ENCODE assay signal across 8 cellular contexts in the genomic region with DNA sequence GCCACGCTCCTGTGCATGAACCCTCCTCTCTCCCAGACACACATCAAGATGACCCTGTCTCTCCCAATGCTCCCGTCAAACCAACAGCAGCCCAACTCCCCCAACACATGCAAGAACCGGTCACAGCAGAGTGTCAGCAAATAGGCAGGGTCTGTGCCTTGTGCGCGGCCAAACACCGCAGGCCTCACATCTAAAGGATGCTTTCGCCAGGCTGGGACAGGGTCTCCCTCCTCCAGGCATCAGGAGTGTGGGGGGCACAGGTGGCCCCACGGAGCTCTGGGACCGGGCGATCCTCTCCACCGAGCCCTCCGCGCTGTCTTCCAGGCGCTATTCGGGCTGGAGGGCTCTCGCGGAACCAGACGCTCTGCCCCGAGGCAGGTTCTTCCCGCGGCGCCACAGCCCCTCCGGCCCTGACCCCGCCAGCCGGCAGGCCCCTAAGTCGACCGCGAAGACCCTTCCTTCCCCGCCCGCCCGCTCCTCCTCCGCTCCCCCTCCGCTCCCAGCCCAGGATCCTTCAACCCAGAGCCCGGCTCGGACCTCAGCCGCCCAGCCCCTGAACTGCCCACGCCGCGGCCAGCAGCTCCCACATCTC. TPM values are rescaled to one million over a fixed set of nuclear protein-coding genes. Genes with fewer than 3 reads are reported as not detected.
DNase-seq lines count a peak whose midpoint lies in the region; ATAC-seq and TF ChIP-seq lines count a peak whose summit lies in the region.

No MANE protein-coding gene starts in this region.

- H3K27me3 ChIP-seq in CD4-positive, CD25-positive, alpha-beta regulatory T cell (ENCODE audit: control insufficient read depth, insufficient read depth, low read length): no peaks in the 10 kb centered on the region
- H3K27me3 ChIP-seq in gastroesophageal sphincter: no peaks in the 10 kb centered on the region
- H3K27me3 ChIP-seq in neutrophil: peaks cover 31% of the 10 kb centered on the region

- H3K4me3 Mint-ChIP-seq in CD4-positive, CD25-positive, alpha-beta regulatory T cell: peak overlapping the region; percentile 82 to 98 (median 97)
- H3K4me3 Mint-ChIP-seq in activated T-helper 17 cell treated with anti-CD3 and anti-CD28 coated beads, Interleukin-2, amount 50 U/mL, for 72 hours: peak overlapping the region; percentile 85

- H3K27ac Mint-ChIP-seq in CD4-positive, CD25-positive, alpha-beta regulatory T cell: peak overlapping the region; percentile 92 to 99 (median 96)
- peak overlapping the region; percentile 72 for H3K27ac Mint-ChIP-seq in activated T-helper 17 cell treated with anti-CD3 and anti-CD28 coated beads, Interleukin-2, amount 50 U/mL, for 72 hours

- H3K4me3 ChIP-seq in CD4-positive, CD25-positive, alpha-beta regulatory T cell (ENCODE audit: low read depth, low read length): peak overlapping the region; percentile 44
- peak overlapping the region; percentile 76 to 78 for H3K4me3 ChIP-seq in gastroesophageal sphincter
- H3K4me3 ChIP-seq in neutrophil (ENCODE audit: low read depth in 1 of 2, low read length in 1 of 2): peak overlapping the region; percentile 83 to 94

- WGBS in gastroesophageal sphincter (ENCODE audit: low coverage in 1 of 2), 2 donors: 0 to 7% methylated on average over 1 to 3 of the region's 39 CpGs

- TF ChIP-seq CTCF in gastroesophageal sphincter (IDR thresholded peaks at IDR 0.05): no peak
- no peak for TF ChIP-seq CTCF in neutrophil (IDR thresholded peaks at IDR 0.05)

- peak in 2 of 3 donors; percentile 11 to 30 for DNase-seq in CD4-positive, CD25-positive, alpha-beta regulatory T cell
- DNase-seq in NAMALWA (ENCODE audit: low spot score): peak; percentile 44

- peaks cover 10 to 34% (median 21%) of the 10 kb centered on the region in 4 donors for H3K4me1 Mint-ChIP-seq in CD4-positive, CD25-positive, alpha-beta regulatory T cell
- peaks cover 36% of the 10 kb centered on the region for H3K4me1 Mint-ChIP-seq in activated T-helper 17 cell treated with anti-CD3 and anti-CD28 coated beads, Interleukin-2, amount 50 U/mL, for 72 hours

- H3K36me3 ChIP-seq in CD4-positive, CD25-positive, alpha-beta regulatory T cell (ENCODE audit: control insufficient read depth, insufficient read depth, low read length): peaks cover 1% of the 10 kb centered on the region
- H3K36me3 ChIP-seq in gastroesophageal sphincter (peaks cover 0 to 6% of the 10 kb centered on the region in 2 donors), neutrophil (no peaks in the 10 kb centered on the region)

- TF ChIP-seq EP300 in gastroesophageal sphincter (IDR thresholded peaks at IDR 0.05): no peak

- no peaks in the 10 kb centered on the region for H3K27me3 Mint-ChIP-seq in CD4-positive, CD25-positive, alpha-beta regulatory T cell
- no peaks in the 10 kb centered on the region for H3K27me3 Mint-ChIP-seq in activated T-helper 17 cell treated with anti-CD3 and anti-CD28 coated beads, Interleukin-2, amount 50 U/mL, for 72 hours

- no peak for TF ChIP-seq POLR2A in gastroesophageal sphincter (IDR thresholded peaks at IDR 0.05)

- no peaks in the 10 kb centered on the region for H3K36me3 Mint-ChIP-seq in CD4-positive, CD25-positive, alpha-beta regulatory T cell
- H3K36me3 Mint-ChIP-seq in activated T-helper 17 cell treated with anti-CD3 and anti-CD28 coated beads, Interleukin-2, amount 50 U/mL, for 72 hours (ENCODE audit: low read depth): peaks cover 22% of the 10 kb centered on the region

- ATAC-seq in CD4-positive, CD25-positive, alpha-beta regulatory T cell (ENCODE audit: low read depth in 2 of 2): no peak
- peak; percentile 3 for ATAC-seq in GM21515 (IDR thresholded peaks at IDR 0.05; ENCODE audit: unreplicated experiment)
- ATAC-seq in activated T-helper 17 cell treated with anti-CD3 and anti-CD28 coated beads, Interleukin-2, amount 50 U/mL, for 72 hours (replicated peaks): peak; percentile 3
- ATAC-seq in gastroesophageal sphincter: peak; percentile 7
- no peak for ATAC-seq in GM18861 (IDR thresholded peaks at IDR 0.05; ENCODE audit: unreplicated experiment)
- ATAC-seq in GM18498 (IDR thresholded peaks at IDR 0.05; ENCODE audit: unreplicated experiment): no peak

- peak overlapping the region; percentile 88 for H3K27ac ChIP-seq in CD4-positive, CD25-positive, alpha-beta regulatory T cell (ENCODE audit: insufficient read depth, low read length, poor library complexity, severe bottlenecking)
- H3K27ac ChIP-seq in gastroesophageal sphincter: peak overlapping the region; percentile 62 to 91 (median 89)
- peak overlapping the region; percentile 57 for H3K27ac ChIP-seq in neutrophil

- no peaks in the 10 kb centered on the region for H3K9me3 ChIP-seq in CD4-positive, CD25-positive, alpha-beta regulatory T cell (ENCODE audit: control insufficient read depth in 2 of 2, low read length in 2 of 2)
- H3K9me3 ChIP-seq in gastroesophageal sphincter (no peaks in the 10 kb centered on the region), neutrophil (no peaks in the 10 kb centered on the region)

- peaks cover 19% of the 10 kb centered on the region for H3K4me1 ChIP-seq in CD4-positive, CD25-positive, alpha-beta regulatory T cell (ENCODE audit: control insufficient read depth, insufficient read depth, low read length, poor library complexity, severe bottlenecking)
- peaks cover 0 to 21% (median 0%) of the 10 kb centered on the region in 3 donors for H3K4me1 ChIP-seq in gastroesophageal sphincter
- H3K4me1 ChIP-seq in neutrophil (ENCODE audit: control insufficient read depth in 1 of 2, insufficient read depth in 1 of 2, low read depth in 1 of 2, low read length in 1 of 2): peaks cover 10 to 11% of the 10 kb centered on the region in 2 experiments

- peaks cover 0 to 8% (median 0%) of the 10 kb centered on the region in 7 donors for H3K9me3 Mint-ChIP-seq in CD4-positive, CD25-positive, alpha-beta regulatory T cell
- H3K9me3 Mint-ChIP-seq in activated T-helper 17 cell treated with anti-CD3 and anti-CD28 coated beads, Interleukin-2, amount 50 U/mL, for 72 hours: no peaks in the 10 kb centered on the region

RNA-seq across cellular contexts. Expression of a gene that starts 0.4 kb away (rescaled TPM):
- 40.4 TPM for total RNA-seq in CD4-positive, CD25-positive, alpha-beta regulatory T cell
- polyA plus RNA-seq in CD4-positive, CD25-positive, alpha-beta regulatory T cell: 10 to 100 TPM; 74.9 to 81.5 (median 77.8) TPM
- 10 to 100 TPM; 47.9 to 76.0 TPM for total RNA-seq in activated T-helper 17 cell treated with anti-CD3 and anti-CD28 coated beads, Interleukin-2, amount 50 U/mL, for 72 hours
- 10 to 100 TPM; 35.5 to 42.5 (median 36.3) TPM for total RNA-seq in gastroesophageal sphincter

RNA-seq across cellular contexts. Expression of a gene that starts 33.7 kb away (rescaled TPM):
- 0.74 TPM for total RNA-seq in CD4-positive, CD25-positive, alpha-beta regulatory T cell
- under 1 TPM in 1 of 4 donors, not detected in 3; 0.26 TPM for polyA plus RNA-seq in CD4-positive, CD25-positive, alpha-beta regulatory T cell
- under 1 TPM; 0.19 to 0.24 TPM for total RNA-seq in activated T-helper 17 cell treated with anti-CD3 and anti-CD28 coated beads, Interleukin-2, amount 50 U/mL, for 72 hours
- total RNA-seq in gastroesophageal sphincter: under 1 TPM in 3 of 4 donors, not detected in 1; 0.13 to 0.47 (median 0.27) TPM

Comparison
In these comparisons a context has a peak if more than half of its experiments do, and no peak if none do; other contexts are left out.
1. ATAC-seq: peak in GM21515 (single experiment), activated T-helper 17 cell treated with anti-CD3 and anti-CD28 coated beads, Interleukin-2, amount 50 U/mL, for 72 hours (single experiment) and gastroesophageal sphincter (single experiment); none in CD4-positive, CD25-positive, alpha-beta regulatory T cell (0 of 2), GM18861 (single experiment) and GM18498 (single experiment).
2. Peak in every context shown above with its lines, with median percentiles within 50 percentile points of each other: H3K27ac ChIP-seq and H3K4me3 ChIP-seq.